ENCODE assay signal across 13 cellular contexts in the genomic region with DNA sequence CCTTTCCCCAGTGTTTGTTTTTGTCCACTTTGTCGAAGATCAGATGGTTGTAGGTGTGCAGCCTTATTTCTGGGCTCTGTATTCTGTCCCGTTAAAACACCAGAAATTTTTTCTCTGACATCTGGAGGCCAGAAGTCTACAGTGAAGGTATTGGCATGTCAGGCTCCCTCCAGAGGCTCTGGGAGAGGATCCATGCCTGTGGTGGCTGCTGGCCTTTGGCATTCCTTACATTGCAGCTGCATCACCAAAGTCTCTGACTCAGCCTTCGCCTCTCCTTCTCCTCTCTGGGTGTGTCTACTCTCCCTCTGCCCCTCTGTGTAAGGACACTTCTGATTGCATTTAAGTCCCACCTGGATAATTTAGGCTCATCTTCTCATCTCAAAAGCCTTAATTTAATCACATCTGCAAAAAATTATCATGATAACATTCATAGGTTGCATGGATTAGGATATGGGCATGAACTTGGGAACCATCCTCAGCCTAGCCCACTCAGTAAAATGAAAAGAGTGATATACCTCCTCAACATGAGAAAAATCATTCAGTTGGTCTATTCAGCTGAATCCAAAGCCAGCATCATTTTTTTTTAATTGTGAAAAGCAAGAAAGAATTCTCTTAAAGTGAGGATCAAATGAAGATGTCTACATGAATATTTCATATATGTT.
DNase-seq lines count a peak whose midpoint lies in the region; ATAC-seq, FAIRE-seq and TF ChIP-seq lines count a peak whose summit lies in the region.
"Had no signal": no experiment of that assay in that cellular context is flagged by ENCODE, and none has a peak within 500 bp of the region (broad histone marks: within the 10 kb centered on the region; RNA-seq: fewer than 3 reads in every experiment).

No MANE protein-coding gene starts in this region.

- peaks cover 12% of the 10 kb centered on the region; the same call in 1 of the 2 replicates for H3K4me1 ChIP-seq in HUES48 (ENCODE audit: control insufficient read depth, insufficient read depth, low read length)
- H3K4me1 ChIP-seq in keratinocyte (ENCODE audit: control insufficient read depth, extremely low read depth, insufficient read depth, low read length), result peaks cover 5% of the 10 kb centered on the region

- H3K27me3 ChIP-seq in HUES48 (ENCODE audit: control insufficient read depth, insufficient read depth, low read length) (no peaks in the 10 kb centered on the region), bronchial epithelial cell (ENCODE audit: control insufficient read depth, insufficient read depth, low read length) (no peaks in the 10 kb centered on the region), keratinocyte (ENCODE audit: control insufficient read depth, extremely low read depth, insufficient read depth, low read length) (no peaks in the 10 kb centered on the region)
- H3K27me3 ChIP-seq: dorsolateral prefrontal cortex had no signal

- FAIRE-seq in bronchial epithelial cell (lab: Jason Lieb, UNC) (no peak), keratinocyte (lab: Jason Lieb, UNC) (peak; percentile 53)

- no peaks in the 10 kb centered on the region for H4K20me1 ChIP-seq in keratinocyte (ENCODE audit: control insufficient read depth, extremely low read depth, insufficient read depth, low read length)

- DNase-seq in AG09319 (ENCODE audit: extremely low read depth, low read depth) (peak; percentile 62), bronchial epithelial cell (ENCODE audit: low read depth) (peak; percentile 51), keratinocyte (ENCODE audit: low read depth, low spot score) (peak; percentile 13), NCI-H82 treated with DMSO at 0.1 percent for 48 hours (lab: John Stamatoyannopoulos, UW; ENCODE audit: unreplicated experiment) (no peak), GM13977 (ENCODE audit: low spot score) (no peak)
- no peak for DNase-seq in stimulated activated CD4-positive, alpha-beta T cell treated with anti-CD3 and anti-CD28 coated beads, Interleukin-12 subunit alpha, Interleukin-12 subunit beta, amount 100 ng/mL, for 4 hours
- DNase-seq: activated B cell treated with CpG ODN at 0.5 μM for 24 hours, C1 segment of cervical spinal cord, dorsolateral prefrontal cortex, left cardiac atrium, NCI-H1092 had no signal

- in situ Hi-C loops in GM13977 (cut with MboI; ENCODE audit: low pct_unique_long_range_greater_than_20kb, low sequenced_read_pairs, unreplicated experiment), result no loop called here

- H3K4me3 ChIP-seq in HUES48 (ENCODE audit: low read depth, low read length), result no peak overlapping the region
- no peak overlapping the region for H3K4me3 ChIP-seq in bronchial epithelial cell (ENCODE audit: low read depth, low read length)
- H3K4me3 ChIP-seq in keratinocyte (ENCODE audit: control insufficient read depth in 2 of 3, extremely low read depth in 1 of 3, insufficient read depth in 2 of 3, low read depth in 1 of 3, low read length in 3 of 3), result no peak overlapping the region
- H3K4me3 ChIP-seq: dorsolateral prefrontal cortex had no signal

- no peaks in the 10 kb centered on the region for H3K79me2 ChIP-seq in keratinocyte (ENCODE audit: control insufficient read depth, insufficient read depth, low read length)

- H3K9me3 ChIP-seq in HUES48 (ENCODE audit: control insufficient read depth, insufficient read depth, low read length) (no peaks in the 10 kb centered on the region), keratinocyte (ENCODE audit: control insufficient read depth, low read depth, low read length) (no peaks in the 10 kb centered on the region)

- no peak overlapping the region for H3K4me2 ChIP-seq in keratinocyte (ENCODE audit: control insufficient read depth, extremely low read depth, insufficient read depth, low read depth, low read length)

- TF ChIP-seq CTCF in AG09319 (IDR thresholded peaks at IDR 0.05; ENCODE audit: low read depth, low read length), result no peak; the same call in 1 of the 2 replicates
- TF ChIP-seq CTCF in bronchial epithelial cell (IDR thresholded peaks at IDR 0.05; ENCODE audit: insufficient read depth, low read length, severe bottlenecking), result no peak
- TF ChIP-seq CTCF in keratinocyte (optimal IDR thresholded peaks at IDR 0.05 in 1 of 3, IDR thresholded peaks at IDR 0.05 in 1 of 3, conservative IDR thresholded peaks at IDR 0.05 in 1 of 3; ENCODE audit: extremely low read depth in 1 of 3, insufficient read depth in 2 of 3, low read length in 3 of 3), result peak in 1 of 3 experiments; percentile 21
- no peak for TF ChIP-seq CTCF in GM13977 (IDR thresholded peaks at IDR 0.05; ENCODE audit: extremely low read depth, insufficient read depth, missing control alignments)

- no peak overlapping the region for H3K27ac ChIP-seq in HUES48 (ENCODE audit: low read depth, low read length)
- H3K27ac ChIP-seq in keratinocyte (ENCODE audit: control insufficient read depth, insufficient read depth, low read length), result no peak overlapping the region
- H3K27ac ChIP-seq: dorsolateral prefrontal cortex had no signal

- H3K36me3 ChIP-seq in HUES48 (ENCODE audit: control insufficient read depth, insufficient read depth, low read length), result no peaks in the 10 kb centered on the region
- no peaks in the 10 kb centered on the region for H3K36me3 ChIP-seq in bronchial epithelial cell (ENCODE audit: control insufficient read depth, insufficient read depth, low read length)
- H3K36me3 ChIP-seq in keratinocyte (ENCODE audit: control insufficient read depth in 2 of 2, extremely low read depth in 1 of 2, insufficient read depth in 2 of 2, low read length in 2 of 2), result no peaks in the 10 kb centered on the region

- H3K9me1 ChIP-seq in keratinocyte (ENCODE audit: control insufficient read depth, extremely low read depth, insufficient read depth, low read length), result no peaks in the 10 kb centered on the region

- dilution Hi-C loops in keratinocyte (cut with MboI; ENCODE audit: extremely low pct_ligation_motif_present, low sequenced_read_pairs), result no loop called here

- no peak for ATAC-seq in GM21423 (IDR thresholded peaks at IDR 0.05; ENCODE audit: unreplicated experiment)
- ATAC-seq: left cardiac atrium had no signal

- H3K9ac ChIP-seq in HUES48 (ENCODE audit: low read depth, low read length) (0 out of 2 replicates have a peak overlapping the region, but pooled peaks have one; percentile 24), keratinocyte (ENCODE audit: control insufficient read depth, extremely low read depth, insufficient read depth, low read length) (no peak overlapping the region)

- no peak overlapping the region for H2AFZ ChIP-seq in keratinocyte (ENCODE audit: control insufficient read depth, low read length)

Comparison
In these comparisons a context has a peak if more than half of its experiments do, and no peak if none do; other contexts are left out.
1. DNase-seq: peak in AG09319 (single experiment), bronchial epithelial cell (single experiment) and keratinocyte (single experiment); none in NCI-H82 treated with DMSO at 0.1 percent for 48 hours (single experiment), stimulated activated CD4-positive, alpha-beta T cell treated with anti-CD3 and anti-CD28 coated beads, Interleukin-12 subunit alpha, Interleukin-12 subunit beta, amount 100 ng/mL, for 4 hours (single experiment) and GM13977 (single experiment).